ENCODE assay signal across 15 cellular contexts in genomic region chr11:11706022-11706421, GRCh38.
DNase-seq lines count a peak whose midpoint lies in the region; ATAC-seq and TF ChIP-seq lines count a peak whose summit lies in the region.
"Had no signal": no experiment of that assay in that cellular context is flagged by ENCODE, and none has a peak within 500 bp of the region (broad histone marks: within the 10 kb centered on the region; RNA-seq: fewer than 3 reads in every experiment).

No MANE protein-coding gene starts in this region.

- H3K79me1 ChIP-seq in mesendoderm (ENCODE audit: low read length), result no peaks in the 10 kb centered on the region

- no peak overlapping the region for H3K27ac ChIP-seq in mammary epithelial cell (ENCODE audit: insufficient read depth, low read depth, low read length)
- H3K27ac ChIP-seq in mesendoderm (ENCODE audit: low read depth, low read length), result no peak overlapping the region
- no peak overlapping the region for H3K27ac ChIP-seq in naive thymus-derived CD4-positive, alpha-beta T cell (ENCODE audit: low read depth, low read length)
- no peak overlapping the region for H3K27ac ChIP-seq in smooth muscle cell (ENCODE audit: low read depth)
- H3K27ac ChIP-seq: stomach had no signal

- H3K4me3 ChIP-seq in mammary epithelial cell (replicated peaks in 1 of 3; ENCODE audit: insufficient read depth in 1 of 3, low read depth in 2 of 3, low read length in 3 of 3), result no peak overlapping the region
- no peak overlapping the region for H3K4me3 ChIP-seq in mesendoderm (ENCODE audit: low read length)
- no peak overlapping the region for H3K4me3 ChIP-seq in naive thymus-derived CD4-positive, alpha-beta T cell (ENCODE audit: low read length)
- H3K4me3 ChIP-seq in smooth muscle cell, result no peak overlapping the region
- H3K4me3 ChIP-seq: stomach had no signal

- in situ Hi-C loops in mammary epithelial cell (cut with MboI; ENCODE audit: low sequenced_read_pairs in 2 of 2), result no loop called here

- no peak overlapping the region for H3K27ac Mint-ChIP-seq in stimulated activated effector memory CD8-positive, alpha-beta T cell treated with anti-CD3 and anti-CD28 coated beads, Interleukin-12 subunit alpha, Interleukin-12 subunit beta, amount 100 ng/mL, for 72 hours
- no peak overlapping the region for H3K27ac Mint-ChIP-seq in naive thymus-derived CD4-positive, alpha-beta T cell

- H2AK5ac ChIP-seq in mesendoderm (ENCODE audit: low read length), result no peak overlapping the region

- no peaks in the 10 kb centered on the region for H3K36me3 Mint-ChIP-seq in stimulated activated effector memory CD8-positive, alpha-beta T cell treated with anti-CD3 and anti-CD28 coated beads, Interleukin-12 subunit alpha, Interleukin-12 subunit beta, amount 100 ng/mL, for 72 hours
- H3K36me3 Mint-ChIP-seq in naive thymus-derived CD4-positive, alpha-beta T cell, result no peaks in the 10 kb centered on the region

- no peak for ATAC-seq in stimulated activated effector memory CD8-positive, alpha-beta T cell treated with anti-CD3 and anti-CD28 coated beads, Interleukin-12 subunit alpha, Interleukin-12 subunit beta, amount 100 ng/mL, for 72 hours
- ATAC-seq in naive thymus-derived CD4-positive, alpha-beta T cell, result no peak

- BruUV-seq in mammary epithelial cell (replicated peaks; lab: Mats Ljungman, UMichigan), result no TSS peak

- H3F3A ChIP-seq in smooth muscle cell (ENCODE audit: low read depth), result no peaks in the 10 kb centered on the region

- no peaks in the 10 kb centered on the region for H3K9me3 Mint-ChIP-seq in stimulated activated effector memory CD8-positive, alpha-beta T cell treated with anti-CD3 and anti-CD28 coated beads, Interleukin-12 subunit alpha, Interleukin-12 subunit beta, amount 100 ng/mL, for 72 hours
- peaks cover 0 to 3% (median 0%) of the 10 kb centered on the region in 11 donors for H3K9me3 Mint-ChIP-seq in naive thymus-derived CD4-positive, alpha-beta T cell

- H4K5ac ChIP-seq in mesendoderm (ENCODE audit: low read length), result no peak overlapping the region

- no peak overlapping the region for H3K23ac ChIP-seq in mesendoderm (ENCODE audit: low read length)

- peaks cover 0 to 19% (median 10%) of the 10 kb centered on the region in 5 donors for H3K27me3 Mint-ChIP-seq in naive thymus-derived CD4-positive, alpha-beta T cell

- TF ChIP-seq CTCF in mammary epithelial cell (conservative IDR thresholded peaks at IDR 0.05 in 1 of 2, IDR thresholded peaks at IDR 0.05 in 1 of 2; ENCODE audit: extremely low read depth in 1 of 2, insufficient read depth in 1 of 2, low read depth in 1 of 2, low read length in 2 of 2) (peak in 1 of 2 donors; percentile 27), smooth muscle cell (IDR thresholded peaks at IDR 0.05; ENCODE audit: borderline replicate concordance, insufficient read depth, poor library complexity, severe bottlenecking) (no peak)

- WGBS in mammary epithelial cell (ENCODE audit: low coverage, missing lambda C conversion rate), result 85% methylated on average over 4 of the region's 4 CpGs
- WGBS in mesendoderm (ENCODE audit: extremely low coverage, insufficient coverage, low lambda C conversion rate), result no CpG with 5 or more reads among the region's 4 CpGs
- WGBS in smooth muscle cell (ENCODE audit: low lambda C conversion rate), result 66% methylated on average over 4 of the region's 4 CpGs

- H3K4ac ChIP-seq in mesendoderm (ENCODE audit: low read depth, low read length), result no peak overlapping the region

- H3K27me3 ChIP-seq in mammary epithelial cell (ENCODE audit: insufficient read depth, low read length) (peaks cover 2% of the 10 kb centered on the region), mesendoderm (ENCODE audit: insufficient read depth, low read length, poor library complexity) (no peaks in the 10 kb centered on the region), smooth muscle cell (ENCODE audit: low read depth) (peaks cover 4% of the 10 kb centered on the region)
- H3K27me3 ChIP-seq in naive thymus-derived CD4-positive, alpha-beta T cell (ENCODE audit: control insufficient read depth in 2 of 2, insufficient read depth in 2 of 2, low read length in 2 of 2), result no peaks in the 10 kb centered on the region

- H3K79me2 ChIP-seq in mammary epithelial cell (ENCODE audit: insufficient read depth, low read length), result no peaks in the 10 kb centered on the region
- no peaks in the 10 kb centered on the region for H3K79me2 ChIP-seq in mesendoderm (ENCODE audit: control insufficient read depth, insufficient read depth, low read length)
- H3K79me2 ChIP-seq in smooth muscle cell (ENCODE audit: low read depth), result no peaks in the 10 kb centered on the region

- dilution Hi-C loops in mammary epithelial cell (cut with HindIII; ENCODE audit: low sequenced_read_pairs), result no loop called here

- POLR2A ChIA-PET in naive thymus-derived CD4-positive, alpha-beta T cell (lab: Charles Lee), result no interaction called here

- intact Hi-C loops in mammary epithelial cell (cut with micrococcal nuclease), result loop anchor here (10.0 kb wide), 1 partner anchor 209 kb away; no protein-coding TSS in a partner anchor
- intact Hi-C loops in posterior vena cava (cut with DNase I), result no loop called here
- intact Hi-C loops in naive thymus-derived CD4-positive, alpha-beta T cell (cut with micrococcal nuclease), result no loop called here

- no peak overlapping the region for H2BK15ac ChIP-seq in mesendoderm (replicated peaks; ENCODE audit: low read depth)

- H4K20me1 ChIP-seq in mammary epithelial cell (ENCODE audit: insufficient read depth, low read length), result no peaks in the 10 kb centered on the region
- H4K20me1 ChIP-seq in smooth muscle cell (ENCODE audit: low read depth), result no peaks in the 10 kb centered on the region

- H2BK5ac ChIP-seq in mesendoderm (ENCODE audit: low read length), result no peak overlapping the region

- no peak overlapping the region for H3K4me3 Mint-ChIP-seq in stimulated activated effector memory CD8-positive, alpha-beta T cell treated with anti-CD3 and anti-CD28 coated beads, Interleukin-12 subunit alpha, Interleukin-12 subunit beta, amount 100 ng/mL, for 72 hours
- no peak overlapping the region for H3K4me3 Mint-ChIP-seq in naive thymus-derived CD4-positive, alpha-beta T cell

- CTCF ChIA-PET in mammary epithelial cell (lab: Charles Lee; ENCODE audit: low non-redundant PET), result no interaction called here
- CTCF ChIA-PET in naive thymus-derived CD4-positive, alpha-beta T cell (lab: Charles Lee), result no interaction called here

- H3K9ac ChIP-seq in mammary epithelial cell (ENCODE audit: insufficient read depth, low read length), result no peak overlapping the region
- no peak overlapping the region for H3K9ac ChIP-seq in mesendoderm (ENCODE audit: low read length)
- H3K9ac ChIP-seq in smooth muscle cell (ENCODE audit: low read depth), result no peak overlapping the region

- DNase-seq in EL, result peak; percentile 6
- DNase-seq in LHCN-M2 (ENCODE audit: low read depth), result peak; percentile 42
- DNase-seq in mammary epithelial cell, result peak; percentile 65
- peak; percentile 56 for DNase-seq in mesendoderm
- no peak for DNase-seq in posterior vena cava (ENCODE audit: low spot score)
- DNase-seq in stimulated activated effector memory CD8-positive, alpha-beta T cell treated with anti-CD3 and anti-CD28 coated beads, Interleukin-12 subunit alpha, Interleukin-12 subunit beta, amount 100 ng/mL, for 72 hours (ENCODE audit: low spot score in 2 of 2), result no peak
- DNase-seq in naive thymus-derived CD4-positive, alpha-beta T cell, result no peak
- DNase-seq in smooth muscle cell (lab: John Stamatoyannopoulos, UW; ENCODE audit: unreplicated experiment), result no peak
- DNase-seq: activated effector memory CD4-positive, alpha-beta T cell treated with Interleukin-2 at 50 U/mL for 16 hours; anterior cingulate cortex; COR-L47; Karpas-422; NCI-H146; stomach; T-helper 2 cell had no signal

- no peak overlapping the region for H3K18ac ChIP-seq in mesendoderm (ENCODE audit: low read length)

- H3K9me3 ChIP-seq in mammary epithelial cell (replicated peaks; ENCODE audit: insufficient read depth, low read length), result no peaks in the 10 kb centered on the region
- no peaks in the 10 kb centered on the region for H3K9me3 ChIP-seq in naive thymus-derived CD4-positive, alpha-beta T cell (ENCODE audit: control insufficient read depth in 2 of 3, low read length in 3 of 3)
- no peaks in the 10 kb centered on the region for H3K9me3 ChIP-seq in smooth muscle cell (replicated peaks; ENCODE audit: low read depth)
- H3K9me3 ChIP-seq: stomach had no signal

- H2AFZ ChIP-seq in mammary epithelial cell (ENCODE audit: low read depth, low read length) (peak overlapping the region; percentile 25), smooth muscle cell (ENCODE audit: low read depth) (no peak overlapping the region)

- H3K56ac ChIP-seq in mesendoderm (ENCODE audit: low read length), result no peak overlapping the region

- no peaks in the 10 kb centered on the region for H3K36me3 ChIP-seq in mammary epithelial cell (ENCODE audit: insufficient read depth, low read length)
- no peaks in the 10 kb centered on the region for H3K36me3 ChIP-seq in mesendoderm (ENCODE audit: control insufficient read depth, insufficient read depth, low read length)
- no peaks in the 10 kb centered on the region for H3K36me3 ChIP-seq in naive thymus-derived CD4-positive, alpha-beta T cell (ENCODE audit: control insufficient read depth in 2 of 3, insufficient read depth in 3 of 3, low read length in 3 of 3)
- no peaks in the 10 kb centered on the region for H3K36me3 ChIP-seq in smooth muscle cell (ENCODE audit: low read depth)
- H3K36me3 ChIP-seq: stomach had no signal

- H4K8ac ChIP-seq in mesendoderm (ENCODE audit: low read depth, low read length), result no peak overlapping the region

- H2BK120ac ChIP-seq in mesendoderm (ENCODE audit: low read depth, low read length), result no peak overlapping the region

- H3K4me1 Mint-ChIP-seq in stimulated activated effector memory CD8-positive, alpha-beta T cell treated with anti-CD3 and anti-CD28 coated beads, Interleukin-12 subunit alpha, Interleukin-12 subunit beta, amount 100 ng/mL, for 72 hours, result no peaks in the 10 kb centered on the region
- H3K4me1 Mint-ChIP-seq in naive thymus-derived CD4-positive, alpha-beta T cell, result no peaks in the 10 kb centered on the region

- H3K4me2 ChIP-seq in mammary epithelial cell (ENCODE audit: insufficient read depth, low read depth, low read length), result no peak overlapping the region
- no peak overlapping the region for H3K4me2 ChIP-seq in mesendoderm (ENCODE audit: low read length)
- H3K4me2 ChIP-seq in smooth muscle cell, result no peak overlapping the region

- H3K4me1 ChIP-seq in mammary epithelial cell (ENCODE audit: insufficient read depth, low read length) (peaks cover 4% of the 10 kb centered on the region), mesendoderm (ENCODE audit: control insufficient read depth, low read depth, low read length) (no peaks in the 10 kb centered on the region), smooth muscle cell (ENCODE audit: low read depth) (no peaks in the 10 kb centered on the region)
- H3K4me1 ChIP-seq in naive thymus-derived CD4-positive, alpha-beta T cell (ENCODE audit: control insufficient read depth in 2 of 2, insufficient read depth in 2 of 2, low read length in 2 of 2), result no peaks in the 10 kb centered on the region
- H3K4me1 ChIP-seq: stomach had no signal

Comparison
In these comparisons a context has a peak if more than half of its experiments do, and no peak if none do; other contexts are left out.
1. DNase-seq: peak in EL (single experiment), LHCN-M2 (single experiment), mammary epithelial cell (single experiment) and mesendoderm (single experiment); none in posterior vena cava (single experiment), stimulated activated effector memory CD8-positive, alpha-beta T cell treated with anti-CD3 and anti-CD28 coated beads, Interleukin-12 subunit alpha, Interleukin-12 subunit beta, amount 100 ng/mL, for 72 hours (0 of 2), naive thymus-derived CD4-positive, alpha-beta T cell (0 of 9) and smooth muscle cell (single experiment).